ENCODE assay signal across 17 cellular contexts in the genomic region with DNA sequence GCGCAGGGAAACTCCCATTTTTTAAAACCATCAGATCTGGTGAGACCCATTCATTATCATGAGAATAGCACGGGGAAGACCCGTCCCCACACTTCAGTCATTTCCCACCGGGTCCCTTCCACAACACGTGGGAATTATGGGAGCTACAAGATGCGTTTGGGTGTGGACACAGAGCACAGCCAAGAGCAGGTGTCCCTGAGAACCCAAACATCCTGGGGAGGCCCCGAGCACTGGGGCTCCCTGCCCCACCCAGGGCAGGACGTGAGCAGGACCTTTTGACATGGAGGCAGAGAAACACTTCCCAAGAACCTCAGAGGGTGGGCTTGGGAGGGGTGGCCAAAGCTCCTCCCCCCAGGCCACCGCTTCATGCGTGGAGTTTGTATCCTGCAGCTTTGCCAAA.
DNase-seq lines count a peak whose midpoint lies in the region; ATAC-seq and TF ChIP-seq lines count a peak whose summit lies in the region.
"Had no signal": no experiment of that assay in that cellular context is flagged by ENCODE, and none has a peak within 500 bp of the region (broad histone marks: within the 10 kb centered on the region; RNA-seq: fewer than 3 reads in every experiment).

No MANE protein-coding gene starts in this region.

- CTCF ChIA-PET in activated CD4-positive, alpha-beta T cell treated with anti-CD3 and anti-CD28 coated beads for 36 hours (lab: Charles Lee) = interaction anchor here (0.6 kb wide), 1 partner anchor 110 kb away, joined by 3 read pairs; no protein-coding TSS in a partner anchor
- CTCF ChIA-PET in CD4-positive, alpha-beta memory T cell (lab: Charles Lee; ENCODE audit: partially characterized antibody) = interaction anchor here (0.6 to 2.0 kb wide), 5 partner anchors 10 to 378 kb away, joined by 3 to 5 read pairs (median 4); no protein-coding TSS in a partner anchor

- TF ChIP-seq CTCF in natural killer cell (IDR thresholded peaks at IDR 0.05) = no peak

- no peak overlapping the region for H3K4me3 ChIP-seq in CD4-positive, alpha-beta memory T cell (ENCODE audit: low read length in 2 of 2)
- H3K4me3 ChIP-seq: mucosa of descending colon, SJSA1, skin epidermis, tibial artery had no signal

- H3K27me3 ChIP-seq in CD4-positive, alpha-beta memory T cell (ENCODE audit: insufficient read depth, low read length) = no peaks in the 10 kb centered on the region
- H3K27me3 ChIP-seq: SJSA1, tibial artery had no signal

- no peaks in the 10 kb centered on the region for H3K36me3 ChIP-seq in CD4-positive, alpha-beta memory T cell (ENCODE audit: insufficient read depth, low read length)
- H3K36me3 ChIP-seq: SJSA1, tibial artery had no signal

- H3K9me3 ChIP-seq in CD4-positive, alpha-beta memory T cell (ENCODE audit: control insufficient read depth in 1 of 2, low read length in 2 of 2) = no peaks in the 10 kb centered on the region
- H3K9me3 ChIP-seq: mucosa of descending colon, SJSA1, tibial artery had no signal

- no peaks in the 10 kb centered on the region for H3K27me3 Mint-ChIP-seq in activated CD4-positive, alpha-beta T cell treated with anti-CD3 and anti-CD28 coated beads for 36 hours
- H3K27me3 Mint-ChIP-seq in CD4-positive, alpha-beta memory T cell = no peaks in the 10 kb centered on the region
- no peaks in the 10 kb centered on the region for H3K27me3 Mint-ChIP-seq in activated naive CD8-positive, alpha-beta T cell
- no peaks in the 10 kb centered on the region for H3K27me3 Mint-ChIP-seq in natural killer cell (ENCODE audit: low read depth in 2 of 2)
- no peaks in the 10 kb centered on the region for H3K27me3 Mint-ChIP-seq in stimulated activated memory B cell treated with anti-CD40 and anti-IgM and Interleukin-4, amounts not matched to agents 10 μg/mL and 1 μg/mL and 100 μg/mL, for 72 hours

- no peaks in the 10 kb centered on the region for H3K9me3 Mint-ChIP-seq in activated CD4-positive, alpha-beta T cell treated with anti-CD3 and anti-CD28 coated beads for 36 hours (ENCODE audit: low read depth)
- H3K9me3 Mint-ChIP-seq in CD4-positive, alpha-beta memory T cell = peaks cover 0 to 22% (median 0%) of the 10 kb centered on the region in 8 donors
- H3K9me3 Mint-ChIP-seq in activated naive CD8-positive, alpha-beta T cell (ENCODE audit: low read depth) = no peaks in the 10 kb centered on the region
- no peaks in the 10 kb centered on the region for H3K9me3 Mint-ChIP-seq in natural killer cell
- no peaks in the 10 kb centered on the region for H3K9me3 Mint-ChIP-seq in stimulated activated memory B cell treated with anti-CD40 and anti-IgM and Interleukin-4, amounts not matched to agents 10 μg/mL and 1 μg/mL and 100 μg/mL, for 72 hours

- H3K4me1 ChIP-seq in CD4-positive, alpha-beta memory T cell (ENCODE audit: insufficient read depth, low read length) = peaks cover 35% of the 10 kb centered on the region
- H3K4me1 ChIP-seq: parathyroid adenoma had no signal

- ATAC-seq in activated CD4-positive, alpha-beta T cell treated with anti-CD3 and anti-CD28 coated beads for 36 hours = no peak
- ATAC-seq in natural killer cell = no peak
- ATAC-seq in stimulated activated memory B cell treated with anti-CD40 and anti-IgM and Interleukin-4, amounts not matched to agents 10 μg/mL and 1 μg/mL and 100 μg/mL, for 72 hours = no peak
- no peak for ATAC-seq in HG02610 (IDR thresholded peaks at IDR 0.05; ENCODE audit: unreplicated experiment)

- H3K36me3 Mint-ChIP-seq in activated CD4-positive, alpha-beta T cell treated with anti-CD3 and anti-CD28 coated beads for 36 hours (ENCODE audit: low read depth) = peaks cover 10% of the 10 kb centered on the region
- H3K36me3 Mint-ChIP-seq in CD4-positive, alpha-beta memory T cell = peaks cover 13 to 37% of the 10 kb centered on the region in 2 donors
- peaks cover 2% of the 10 kb centered on the region for H3K36me3 Mint-ChIP-seq in activated naive CD8-positive, alpha-beta T cell
- H3K36me3 Mint-ChIP-seq in natural killer cell = no peaks in the 10 kb centered on the region
- H3K36me3 Mint-ChIP-seq in stimulated activated memory B cell treated with anti-CD40 and anti-IgM and Interleukin-4, amounts not matched to agents 10 μg/mL and 1 μg/mL and 100 μg/mL, for 72 hours = peaks cover 52% of the 10 kb centered on the region

- H3K4me1 Mint-ChIP-seq in activated CD4-positive, alpha-beta T cell treated with anti-CD3 and anti-CD28 coated beads for 36 hours = peaks cover 22% of the 10 kb centered on the region
- peaks cover 33 to 62% (median 49%) of the 10 kb centered on the region in 4 donors for H3K4me1 Mint-ChIP-seq in CD4-positive, alpha-beta memory T cell
- H3K4me1 Mint-ChIP-seq in activated naive CD8-positive, alpha-beta T cell (ENCODE audit: low read depth) = peaks cover 25% of the 10 kb centered on the region
- H3K4me1 Mint-ChIP-seq in natural killer cell = peaks cover 28 to 54% of the 10 kb centered on the region in 2 donors
- peaks cover 36% of the 10 kb centered on the region for H3K4me1 Mint-ChIP-seq in stimulated activated memory B cell treated with anti-CD40 and anti-IgM and Interleukin-4, amounts not matched to agents 10 μg/mL and 1 μg/mL and 100 μg/mL, for 72 hours

- no peak for DNase-seq in activated CD4-positive, alpha-beta T cell treated with anti-CD3 and anti-CD28 coated beads for 36 hours
- DNase-seq in activated CD4-positive, alpha-beta T cell treated with anti-CD3 and anti-CD28 coated beads, Interleukin-2, amount 50 U/mL, for 4 hours = no peak
- no peak for DNase-seq in CD4-positive, alpha-beta memory T cell
- DNase-seq in natural killer cell (no peak), HK-2 (ENCODE audit: unreplicated experiment) (no peak)
- DNase-seq: activated naive CD4-positive, alpha-beta T cell treated with Interleukin-2 at 50 U/mL for 16 hours; effector memory CD4-positive, alpha-beta T cell; mucosa of descending colon; NCI-H187; stimulated activated CD4-positive, alpha-beta T cell treated with anti-CD3 and anti-CD28 coated beads, Interleukin-4, amount 100 ng/mL, for 4 hours; tibial artery had no signal

- no peak overlapping the region for H3K4me3 Mint-ChIP-seq in activated CD4-positive, alpha-beta T cell treated with anti-CD3 and anti-CD28 coated beads for 36 hours
- H3K4me3 Mint-ChIP-seq in CD4-positive, alpha-beta memory T cell = peak overlapping the region in 6 of 8 donors; percentile 33 to 86 (median 66)
- H3K4me3 Mint-ChIP-seq in activated naive CD8-positive, alpha-beta T cell = no peak overlapping the region
- H3K4me3 Mint-ChIP-seq in natural killer cell = no peak overlapping the region
- no peak overlapping the region for H3K4me3 Mint-ChIP-seq in stimulated activated memory B cell treated with anti-CD40 and anti-IgM and Interleukin-4, amounts not matched to agents 10 μg/mL and 1 μg/mL and 100 μg/mL, for 72 hours

- intact Hi-C loops in activated CD4-positive, alpha-beta T cell treated with anti-CD3 and anti-CD28 coated beads for 36 hours (cut with DNase I, micrococcal nuclease) = no loop called here
- intact Hi-C loops in CD4-positive, alpha-beta memory T cell (cut with micrococcal nuclease) = no loop called here
- intact Hi-C loops in natural killer cell (cut with micrococcal nuclease) = no loop called here

- H3K27ac ChIP-seq in CD4-positive, alpha-beta memory T cell (ENCODE audit: low read depth, low read length) = no peak overlapping the region
- H3K27ac ChIP-seq: SJSA1, tibial artery had no signal

- peak overlapping the region; percentile 88 for H3K27ac Mint-ChIP-seq in activated CD4-positive, alpha-beta T cell treated with anti-CD3 and anti-CD28 coated beads for 36 hours
- H3K27ac Mint-ChIP-seq in CD4-positive, alpha-beta memory T cell = peak overlapping the region; percentile 57 to 93 (median 84)
- peak overlapping the region; percentile 84 for H3K27ac Mint-ChIP-seq in activated naive CD8-positive, alpha-beta T cell
- peak overlapping the region; percentile 81 to 88 for H3K27ac Mint-ChIP-seq in natural killer cell
- no peak overlapping the region for H3K27ac Mint-ChIP-seq in stimulated activated memory B cell treated with anti-CD40 and anti-IgM and Interleukin-4, amounts not matched to agents 10 μg/mL and 1 μg/mL and 100 μg/mL, for 72 hours

- POLR2A ChIA-PET in activated CD4-positive, alpha-beta T cell treated with anti-CD3 and anti-CD28 coated beads for 36 hours (lab: Charles Lee) = interaction anchor here (0.5 to 0.6 kb wide), 3 partner anchors 74 to 528 kb away, joined by 4 to 8 read pairs (median 4); no protein-coding TSS in a partner anchor
- POLR2A ChIA-PET in CD4-positive, alpha-beta memory T cell (lab: Charles Lee; ENCODE audit: partially characterized antibody) = interaction anchor here (0.7 to 1.6 kb wide), 2 partner anchors 41 to 1498 kb away, joined by 3 to 5 read pairs; no protein-coding TSS in a partner anchor

Comparison
In these comparisons a context has a peak if more than half of its experiments do, and no peak if none do; other contexts are left out.
1. H3K4me3 Mint-ChIP-seq: peak in CD4-positive, alpha-beta memory T cell (6 of 8); none in activated CD4-positive, alpha-beta T cell treated with anti-CD3 and anti-CD28 coated beads for 36 hours (single experiment), activated naive CD8-positive, alpha-beta T cell (single experiment), natural killer cell (single experiment) and stimulated activated memory B cell treated with anti-CD40 and anti-IgM and Interleukin-4, amounts not matched to agents 10 μg/mL and 1 μg/mL and 100 μg/mL, for 72 hours (single experiment).